31 cellular contexts compared by ENCODE assay signal in the genomic region with DNA sequence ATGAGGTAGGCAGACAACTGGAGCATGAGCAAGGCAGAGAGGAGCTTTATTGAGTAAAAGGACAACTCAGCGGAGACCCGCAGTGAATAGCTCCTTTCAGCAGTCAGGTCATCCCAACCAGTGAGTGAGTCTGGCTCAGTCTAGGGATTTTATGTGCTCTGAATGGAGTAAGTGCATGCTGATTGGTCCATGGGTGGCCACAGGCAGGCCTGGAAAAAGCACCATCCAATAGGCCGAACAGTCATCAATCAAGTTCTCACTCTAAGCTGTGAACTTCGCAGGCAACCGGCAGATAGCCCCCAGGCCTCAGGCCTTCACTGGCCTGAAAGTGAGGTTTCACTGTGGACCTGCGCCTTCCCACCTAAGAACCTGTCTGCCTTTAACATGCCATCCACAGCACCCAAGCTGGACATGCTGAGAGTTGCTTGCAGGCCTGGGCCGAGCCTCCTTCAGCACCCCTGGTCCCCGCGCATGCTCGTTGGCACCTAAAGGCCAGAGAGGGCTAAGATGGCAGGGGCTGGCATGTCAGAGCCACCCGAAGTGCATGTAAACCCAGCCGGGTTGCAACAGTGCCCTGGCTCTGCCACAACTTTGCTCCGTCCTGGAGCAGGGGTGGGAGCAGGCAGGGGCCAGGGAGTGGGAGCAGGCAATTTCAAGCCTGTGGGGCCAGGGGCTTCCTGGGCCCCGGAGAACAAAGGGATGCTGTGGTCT.
"Had no signal": no experiment of that assay in that cellular context is flagged by ENCODE, and none has a peak within 500 bp of the region (broad histone marks: within the 10 kb centered on the region; RNA-seq: fewer than 3 reads in every experiment).

No MANE protein-coding gene starts in this region.

- H3K27me3 ChIP-seq: ascending aorta, body of pancreas, Peyer's patch, SJSA1 had no signal

- H3K4me1 ChIP-seq: ascending aorta, body of pancreas, Peyer's patch, SJSA1 had no signal

- H3K36me3 ChIP-seq: ascending aorta, Peyer's patch, SJSA1 had no signal

- H3K4me3 ChIP-seq: ascending aorta, body of pancreas, K562, Peyer's patch, SJSA1 had no signal

- H3K27ac ChIP-seq: ascending aorta, body of pancreas, Peyer's patch, RWPE1, SJSA1 had no signal

- DNase-seq: activated CD4-positive, alpha-beta memory T cell treated with anti-CD3 and anti-CD28 coated beads for 36 hours; activated CD4-positive, alpha-beta T cell treated with anti-CD3 and anti-CD28 coated beads, Interleukin-2, amount 10 ng/mL, durations not matched to agents 7 days and 5 days; activated CD4-positive, CD25-positive, alpha-beta regulatory T cell; activated CD8-positive, alpha-beta memory T cell treated with anti-CD3 and anti-CD28 coated beads for 24 hours; activated effector memory CD4-positive, alpha-beta T cell treated with anti-CD3 and anti-CD28 coated beads, Interleukin-2, amount 50 U/mL, for 16 hours; activated naive CD4-positive, alpha-beta T cell treated with Interleukin-2 at 50 U/mL for 16 hours; activated naive CD8-positive, alpha-beta T cell treated with anti-CD3 and anti-CD28 coated beads, Interleukin-2, amount 50 U/mL, for 24 hours; activated T-cell treated with anti-CD3 and anti-CD28 coated beads, Interleukin-2, amount 50 U/mL, for 4 hours; amniotic stem cell; body of pancreas; Karpas-422; MM.1S; NCI-H1105; NCI-H1436; NCI-H1694 treated with DMSO at 0.1 percent for 48 hours; NCI-H2029 treated with DMSO at 0.1 percent for 48 hours; NCI-H345; NCI-H510A; NCI-H69; NK-92 treated with Interleukin-12 subunit alpha and Interleukin-12 subunit beta, amount 100 ng/mL, for 24 hours; OCI-M1; Right ventricle myocardium superior; T-helper 17 cell; T-helper 9 cell had no signal

- H3K9me3 ChIP-seq: ascending aorta, body of pancreas had no signal

- ATAC-seq: activated naive CD4-positive, alpha-beta T cell treated with anti-CD3 and anti-CD28 coated beads, Interleukin-2, amount 50 U/mL, for 72 hours; activated naive CD8-positive, alpha-beta T cell treated with anti-CD3 and anti-CD28 coated beads, Interleukin-2, amount 50 U/mL, for 24 hours; activated T-cell treated with anti-CD3 and anti-CD28 coated beads, Interleukin-2, amount 50 U/mL, for 4 hours; body of pancreas; K562; SK-N-SH treated with all-trans-retinoic acid at 6 μM for 48 hours; T-helper 17 cell had no signal
